ENCODE assay signal across 1 cellular context in genomic region chr9:83032065-83032625, GRCh38.
TF ChIP-seq lines count a peak whose summit lies in the region.

No MANE protein-coding gene starts in this region.

TF ChIP-seq in SK-N-SH, 30 proteins besides CTCF, POLR2A, EP300 and RAD21 (continued from another document):
- TF ChIP-seq POLR2AphosphoS5 (IDR thresholded peaks at IDR 0.05; ENCODE audit: low read depth, low read length) (no peak), SMC3 (IDR thresholded peaks at IDR 0.05; ENCODE audit: low read depth, low read length) (no peak), JUND (IDR thresholded peaks at IDR 0.05) (no peak), RCOR1 (IDR thresholded peaks at IDR 0.05; ENCODE audit: low read length) (no peak), YY1 (IDR thresholded peaks at IDR 0.05; ENCODE audit: low read depth) (no peak)
